ENCODE assay signal across 1 cellular context in the genomic region with DNA sequence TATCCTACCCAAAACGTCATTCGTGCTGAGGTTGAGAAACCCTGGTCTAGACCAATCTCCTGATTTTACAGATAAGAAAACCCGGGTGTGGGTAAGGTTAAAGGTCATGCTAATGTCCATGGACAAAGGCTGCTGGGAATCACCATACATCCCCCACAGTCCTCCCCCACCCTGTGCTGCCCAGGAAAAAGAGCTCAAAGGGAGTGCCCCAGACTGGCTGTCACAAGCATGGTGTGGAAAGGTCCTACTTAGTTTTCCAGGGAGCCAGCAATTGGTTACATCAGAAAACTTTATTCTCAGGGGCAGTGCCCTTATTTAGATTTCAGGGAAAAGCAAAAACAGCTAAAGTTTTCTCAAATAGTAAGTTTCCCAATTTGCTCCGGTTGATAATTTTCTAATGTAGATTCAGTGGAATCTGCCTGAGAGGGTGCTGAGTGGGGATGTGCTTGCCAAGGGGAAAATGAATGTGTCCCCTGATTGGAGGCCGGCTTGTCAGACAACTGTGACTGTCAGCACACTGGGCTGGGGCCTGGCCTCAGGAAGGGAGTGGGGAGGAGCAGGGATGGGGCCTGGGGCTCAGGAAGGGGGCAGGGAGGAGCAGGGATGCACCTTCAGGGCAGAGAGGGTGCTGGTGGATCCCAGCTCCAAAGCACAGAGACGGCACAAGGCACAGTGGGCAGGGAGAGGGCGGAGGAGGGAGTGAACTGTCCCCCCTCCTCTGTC.
TF ChIP-seq lines count a peak whose summit lies in the region.

No MANE protein-coding gene starts in this region.

TF ChIP-seq in WTC11, 78 proteins besides CTCF, POLR2A, EP300 and RAD21 (continued from another document):
- TF ChIP-seq, protein P1, sequence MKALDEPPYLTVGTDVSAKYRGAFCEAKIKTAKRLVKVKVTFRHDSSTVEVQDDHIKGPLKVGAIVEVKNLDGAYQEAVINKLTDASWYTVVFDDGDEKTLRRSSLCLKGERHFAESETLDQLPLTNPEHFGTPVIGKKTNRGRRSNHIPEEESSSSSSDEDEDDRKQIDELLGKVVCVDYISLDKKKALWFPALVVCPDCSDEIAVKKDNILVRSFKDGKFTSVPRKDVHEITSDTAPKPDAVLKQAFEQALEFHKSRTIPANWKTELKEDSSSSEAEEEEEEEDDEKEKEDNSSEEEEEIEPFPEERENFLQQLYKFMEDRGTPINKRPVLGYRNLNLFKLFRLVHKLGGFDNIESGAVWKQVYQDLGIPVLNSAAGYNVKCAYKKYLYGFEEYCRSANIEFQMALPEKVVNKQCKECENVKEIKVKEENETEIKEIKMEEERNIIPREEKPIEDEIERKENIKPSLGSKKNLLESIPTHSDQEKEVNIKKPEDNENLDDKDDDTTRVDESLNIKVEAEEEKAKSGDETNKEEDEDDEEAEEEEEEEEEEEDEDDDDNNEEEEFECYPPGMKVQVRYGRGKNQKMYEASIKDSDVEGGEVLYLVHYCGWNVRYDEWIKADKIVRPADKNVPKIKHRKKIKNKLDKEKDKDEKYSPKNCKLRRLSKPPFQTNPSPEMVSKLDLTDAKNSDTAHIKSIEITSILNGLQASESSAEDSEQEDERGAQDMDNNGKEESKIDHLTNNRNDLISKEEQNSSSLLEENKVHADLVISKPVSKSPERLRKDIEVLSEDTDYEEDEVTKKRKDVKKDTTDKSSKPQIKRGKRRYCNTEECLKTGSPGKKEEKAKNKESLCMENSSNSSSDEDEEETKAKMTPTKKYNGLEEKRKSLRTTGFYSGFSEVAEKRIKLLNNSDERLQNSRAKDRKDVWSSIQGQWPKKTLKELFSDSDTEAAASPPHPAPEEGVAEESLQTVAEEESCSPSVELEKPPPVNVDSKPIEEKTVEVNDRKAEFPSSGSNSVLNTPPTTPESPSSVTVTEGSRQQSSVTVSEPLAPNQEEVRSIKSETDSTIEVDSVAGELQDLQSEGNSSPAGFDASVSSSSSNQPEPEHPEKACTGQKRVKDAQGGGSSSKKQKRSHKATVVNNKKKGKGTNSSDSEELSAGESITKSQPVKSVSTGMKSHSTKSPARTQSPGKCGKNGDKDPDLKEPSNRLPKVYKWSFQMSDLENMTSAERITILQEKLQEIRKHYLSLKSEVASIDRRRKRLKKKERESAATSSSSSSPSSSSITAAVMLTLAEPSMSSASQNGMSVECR (CRISPR knock-in tag; IDR thresholded peaks at IDR 0.05; ENCODE audit: borderline replicate concordance): no peak
